ENCODE assay signal across 15 cellular contexts in genomic region chr1:178412400-178412770, GRCh38.
A peak's percentile ranks its signal among the peaks of the same experiment; 100 is the strongest.
DNase-seq lines count a peak whose midpoint lies in the region; ATAC-seq and TF ChIP-seq lines count a peak whose summit lies in the region.
"Had no signal": no experiment of that assay in that cellular context is flagged by ENCODE, and none has a peak within 500 bp of the region (broad histone marks: within the 10 kb centered on the region; RNA-seq: fewer than 3 reads in every experiment).

No MANE protein-coding gene starts in this region.

- H3K4me1 Mint-ChIP-seq in chondrocyte (ENCODE audit: low read depth), result peaks cover 10% of the 10 kb centered on the region
- no peaks in the 10 kb centered on the region for H3K4me1 Mint-ChIP-seq in Calu3 (ENCODE audit: low read depth, unreplicated experiment)
- no peaks in the 10 kb centered on the region for H3K4me1 Mint-ChIP-seq in type B pancreatic cell (ENCODE audit: unreplicated experiment)
- H3K4me1 Mint-ChIP-seq: CD8-positive, alpha-beta memory T cell had no signal

- H3K27ac Mint-ChIP-seq in chondrocyte (ENCODE audit: unreplicated experiment) (no peak overlapping the region), Calu3 (ENCODE audit: unreplicated experiment) (no peak overlapping the region), type B pancreatic cell (no peak overlapping the region)
- H3K27ac Mint-ChIP-seq: CD8-positive, alpha-beta memory T cell; T-helper 1 cell treated with Interleukin-12 subunit alpha and Interleukin-12 subunit beta and Interleukin-4 antibody, amounts not matched to agents 30 μg/mL and 1 μg/mL, for 36 hours had no signal

- H3K9me3 Mint-ChIP-seq in chondrocyte (ENCODE audit: low read depth) (peaks cover 42% of the 10 kb centered on the region), Calu3 (ENCODE audit: low read depth, unreplicated experiment) (peaks cover 17% of the 10 kb centered on the region), type B pancreatic cell (peaks cover 18% of the 10 kb centered on the region)
- H3K9me3 Mint-ChIP-seq: T-helper 1 cell treated with Interleukin-12 subunit alpha and Interleukin-12 subunit beta and Interleukin-4 antibody, amounts not matched to agents 30 μg/mL and 1 μg/mL, for 36 hours had no signal

- intact Hi-C loops in Calu3 (cut with micrococcal nuclease; ENCODE audit: unreplicated experiment), result no loop called here

- no peaks in the 10 kb centered on the region for H3K27me3 Mint-ChIP-seq in chondrocyte (ENCODE audit: low read depth)
- no peaks in the 10 kb centered on the region for H3K27me3 Mint-ChIP-seq in Calu3 (ENCODE audit: unreplicated experiment)
- H3K27me3 Mint-ChIP-seq in type B pancreatic cell, result no peaks in the 10 kb centered on the region

- DNase-seq in amniotic epithelial cell (ENCODE audit: low read depth) (peak; percentile 96), AG08396 (ENCODE audit: low spot score) (no peak), chondrocyte (ENCODE audit: low spot score) (no peak), Calu3 (no peak), type B pancreatic cell (ENCODE audit: extremely low spot score, unreplicated experiment) (no peak)
- DNase-seq: activated T-cell treated with anti-CD3 and anti-CD28 coated beads for 4 hours; caudate nucleus; CD8-positive, alpha-beta memory T cell; foreskin keratinocyte; KG1; NCI-H774 had no signal

- no peak overlapping the region for H3K4me3 Mint-ChIP-seq in chondrocyte (ENCODE audit: unreplicated experiment)
- no peak overlapping the region for H3K4me3 Mint-ChIP-seq in Calu3 (ENCODE audit: low read depth, unreplicated experiment)
- H3K4me3 Mint-ChIP-seq in type B pancreatic cell, result no peak overlapping the region
- H3K4me3 Mint-ChIP-seq: CD8-positive, alpha-beta memory T cell; T-helper 1 cell treated with Interleukin-12 subunit alpha and Interleukin-12 subunit beta and Interleukin-4 antibody, amounts not matched to agents 30 μg/mL and 1 μg/mL, for 36 hours had no signal

- BruUV-seq in Calu3 (replicated peaks; lab: Mats Ljungman, UMichigan), result no TSS peak

- H3K36me3 Mint-ChIP-seq in chondrocyte (ENCODE audit: low read depth) (peaks cover 13% of the 10 kb centered on the region), Calu3 (ENCODE audit: insufficient read depth, unreplicated experiment) (no peaks in the 10 kb centered on the region), type B pancreatic cell (peaks cover 14% of the 10 kb centered on the region)
- H3K36me3 Mint-ChIP-seq: CD8-positive, alpha-beta memory T cell had no signal

- ATAC-seq in GM18858 (IDR thresholded peaks at IDR 0.05; ENCODE audit: unreplicated experiment) (peak; percentile 89), GM21515 (IDR thresholded peaks at IDR 0.05; ENCODE audit: unreplicated experiment) (peak; percentile 92), HG03064 (IDR thresholded peaks at IDR 0.05; ENCODE audit: low read depth, unreplicated experiment) (peak; percentile 83)
- ATAC-seq: foreskin keratinocyte had no signal

- TF ChIP-seq CTCF in chondrocyte (IDR thresholded peaks at IDR 0.05), result no peak
- no peak for TF ChIP-seq CTCF in Calu3 (IDR thresholded peaks at IDR 0.05; ENCODE audit: unreplicated experiment)
- no peak for TF ChIP-seq CTCF in type B pancreatic cell (conservative IDR thresholded peaks at IDR 0.05)

- CTCF ChIA-PET in Calu3 (lab: Charles Lee), result interaction anchor here (0.7 kb wide), 2 partner anchors 114 to 277 kb away, joined by 3 read pairs; no protein-coding TSS in a partner anchor
